In the genomic region with DNA sequence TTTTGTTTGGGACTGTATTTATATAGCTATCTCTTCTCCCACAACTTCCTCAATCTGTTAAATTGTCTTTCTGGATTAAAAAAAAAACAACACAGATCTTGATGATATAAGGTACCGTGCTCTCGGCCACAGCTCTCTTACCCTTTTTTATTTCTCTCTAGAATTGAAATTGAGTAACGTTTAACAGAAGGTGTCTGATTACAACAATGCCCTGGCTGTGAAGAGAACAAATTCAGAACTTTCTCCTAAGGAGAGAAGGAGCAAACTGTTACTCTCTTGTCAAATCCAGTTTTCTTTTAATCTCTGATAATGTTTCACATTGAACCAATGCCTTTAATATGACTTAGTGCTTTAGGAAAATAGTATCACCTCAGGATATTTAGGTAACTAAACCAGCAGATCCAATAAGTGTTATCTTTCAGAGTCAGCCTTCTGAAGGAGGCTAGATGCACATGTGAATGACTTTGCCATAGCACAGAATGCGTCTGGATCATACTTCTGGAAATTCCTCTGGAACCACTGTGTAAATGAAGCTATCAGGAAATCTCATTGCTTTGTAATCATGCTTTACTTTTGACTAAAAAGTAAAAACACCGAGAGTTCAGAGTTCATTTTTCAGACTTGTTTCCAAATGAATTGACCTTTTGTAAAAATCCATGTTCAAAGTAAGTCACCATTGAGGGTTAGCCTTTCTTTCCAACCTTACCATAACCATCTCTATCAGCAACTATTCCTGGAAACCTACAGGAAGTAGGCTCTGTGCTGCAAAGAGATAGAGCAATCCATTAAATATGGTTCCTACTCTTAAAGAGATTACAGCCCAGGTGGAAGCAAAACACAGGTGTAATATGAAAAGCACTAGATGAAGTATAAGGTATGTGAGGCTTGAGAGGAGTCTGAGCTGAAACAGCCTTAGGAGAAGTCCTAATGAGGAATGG, we compare ENCODE assay signal across 26 cellular contexts.
DNase-seq lines count a peak whose midpoint lies in the region; ATAC-seq, FAIRE-seq and TF ChIP-seq lines count a peak whose summit lies in the region.
"Had no signal": no experiment of that assay in that cellular context is flagged by ENCODE, and none has a peak within 500 bp of the region (broad histone marks: within the 10 kb centered on the region; RNA-seq: fewer than 3 reads in every experiment).

No MANE protein-coding gene starts in this region.

- in situ Hi-C loops in HepG2 (cut with HindIII; ENCODE audit: extremely low pct_ligation_motif_present, low pct_unique_long_range_greater_than_20kb) = no loop called here

- peak overlapping the region; percentile 74 for H2AFZ ChIP-seq in HepG2 (ENCODE audit: low read length)

- no peak overlapping the region for H3K4me3 ChIP-seq in breast epithelium
- H3K4me3 ChIP-seq in HepG2 (replicated peaks in 1 of 3; ENCODE audit: insufficient read depth in 1 of 3, low read depth in 2 of 3, low read length in 3 of 3) = peak overlapping the region in 2 of 3 experiments; percentile 46 to 63; a peak in 2 of 6 replicates
- H3K4me3 ChIP-seq: MG63, spleen, suprapubic skin, uterus had no signal

- H3K4me3 Mint-ChIP-seq in MCF 10A (ENCODE audit: unreplicated experiment) = no peak overlapping the region
- no peak overlapping the region for H3K4me3 Mint-ChIP-seq in WTC11
- H3K4me3 Mint-ChIP-seq: activated CD8-positive, alpha-beta memory T cell treated with anti-CD3 and anti-CD28 coated beads, Interleukin-2, amount 10 ng/mL, durations not matched to agents 7 days and 5 days; activated T-cell treated with anti-CD3 and anti-CD28 coated beads, Interleukin-2, amount 50 U/mL, for 72 hours; HFFc6; stimulated activated memory B cell treated with anti-CD40 and anti-IgM and Interleukin-4, amounts not matched to agents 10 μg/mL and 1 μg/mL and 100 μg/mL, for 72 hours had no signal

- BruUV-seq in MCF 10A (replicated peaks; lab: Mats Ljungman, UMichigan) = no TSS peak
- no TSS peak for BruUV-seq in HepG2 (replicated peaks; lab: Mats Ljungman, UMichigan)

- TF ChIP-seq POLR2A in breast epithelium (IDR thresholded peaks at IDR 0.05) (no peak), HepG2 (IDR thresholded peaks at IDR 0.05; ENCODE audit: insufficient read depth in 1 of 2, low read depth in 2 of 2, low read length in 2 of 2) (peak in 1 of 2 experiments; percentile 53; a peak in 1 of 4 replicates)

- no peaks in the 10 kb centered on the region for H3K79me2 ChIP-seq in HepG2 (ENCODE audit: insufficient read depth, low read length)

- peak overlapping the region; percentile 88 for H3K4me2 ChIP-seq in HepG2 (ENCODE audit: low read depth, low read length)

- H3K27me3 ChIP-seq in breast epithelium (no peaks in the 10 kb centered on the region), HepG2 (ENCODE audit: control insufficient read depth in 1 of 2, insufficient read depth in 2 of 2, low read length in 2 of 2) (no peaks in the 10 kb centered on the region)
- H3K27me3 ChIP-seq: suprapubic skin, uterus had no signal

- ATAC-seq in WTC11 = no peak
- ATAC-seq in HepG2 = peak; percentile 85
- ATAC-seq in HG02938 (IDR thresholded peaks at IDR 0.05; ENCODE audit: unreplicated experiment) = no peak
- ATAC-seq: activated CD8-positive, alpha-beta memory T cell treated with anti-CD3 and anti-CD28 coated beads, Interleukin-2, amount 10 ng/mL, durations not matched to agents 7 days and 5 days; activated T-cell treated with anti-CD3 and anti-CD28 coated beads, Interleukin-2, amount 50 U/mL, for 72 hours; stimulated activated memory B cell treated with anti-CD40 and anti-IgM and Interleukin-4, amounts not matched to agents 10 μg/mL and 1 μg/mL and 100 μg/mL, for 72 hours had no signal

- DNase-seq in MCF 10A (ENCODE audit: unreplicated experiment) (peak; percentile 6), breast epithelium (ENCODE audit: low spot score in 2 of 2) (no peak), WTC11 (ENCODE audit: low spot score) (no peak), HepG2 (ENCODE audit: low spot score) (peak; percentile 99), iPS-NIHi7 (ENCODE audit: extremely low spot score) (no peak)
- no peak for DNase-seq in activated CD4-positive, alpha-beta T cell treated with anti-CD3 and anti-CD28 coated beads for 4 hours
- DNase-seq in stimulated activated naive CD4-positive, alpha-beta T cell (lab: John Stamatoyannopoulos, UW) = no peak
- DNase-seq: activated CD4-positive, alpha-beta T cell treated with anti-CD3 and anti-CD28 coated beads, Interleukin-2, amount 50 U/mL, for 1 hour; activated CD8-positive, alpha-beta memory T cell treated with anti-CD3 and anti-CD28 coated beads, Interleukin-2, amount 10 ng/mL, durations not matched to agents 7 days and 5 days; activated naive CD4-positive, alpha-beta T cell treated with anti-CD3 and anti-CD28 coated beads, Interleukin-2, amount 50 U/mL, for 16 hours; activated T-cell treated with anti-CD3 and anti-CD28 coated beads, Interleukin-2, amount 50 U/mL, for 72 hours; anterior cingulate cortex; C1 segment of cervical spinal cord; central memory CD4-positive, alpha-beta T cell; dermis blood vessel endothelial cell; HFFc6; MG63; NCI-H1417 treated with DMSO at 0.1 percent for 48 hours; NCI-H2171; nucleus accumbens; spleen; stimulated activated CD4-positive, alpha-beta T cell treated with anti-CD3 and anti-CD28 coated beads, Interleukin-4, amount 100 ng/mL, for 1 hour; uterus had no signal

- no peak for TF ChIP-seq RAD21 in HepG2 (CRISPR knock-in tag; IDR thresholded peaks at IDR 0.05)

- H3K4me1 Mint-ChIP-seq in MCF 10A (ENCODE audit: insufficient read depth, unreplicated experiment) = peaks cover 6% of the 10 kb centered on the region
- peaks cover 8% of the 10 kb centered on the region for H3K4me1 Mint-ChIP-seq in WTC11
- H3K4me1 Mint-ChIP-seq: activated CD8-positive, alpha-beta memory T cell treated with anti-CD3 and anti-CD28 coated beads, Interleukin-2, amount 10 ng/mL, durations not matched to agents 7 days and 5 days; stimulated activated memory B cell treated with anti-CD40 and anti-IgM and Interleukin-4, amounts not matched to agents 10 μg/mL and 1 μg/mL and 100 μg/mL, for 72 hours had no signal

- H3K36me3 Mint-ChIP-seq in MCF 10A (ENCODE audit: insufficient read depth, unreplicated experiment) = no peaks in the 10 kb centered on the region
- H3K36me3 Mint-ChIP-seq in WTC11 = no peaks in the 10 kb centered on the region
- H3K36me3 Mint-ChIP-seq: activated CD8-positive, alpha-beta memory T cell treated with anti-CD3 and anti-CD28 coated beads, Interleukin-2, amount 10 ng/mL, durations not matched to agents 7 days and 5 days; stimulated activated memory B cell treated with anti-CD40 and anti-IgM and Interleukin-4, amounts not matched to agents 10 μg/mL and 1 μg/mL and 100 μg/mL, for 72 hours had no signal

- no peak overlapping the region for H3K27ac Mint-ChIP-seq in MCF 10A (ENCODE audit: low read depth, unreplicated experiment)
- H3K27ac Mint-ChIP-seq in WTC11 = no peak overlapping the region
- H3K27ac Mint-ChIP-seq: activated CD8-positive, alpha-beta memory T cell treated with anti-CD3 and anti-CD28 coated beads, Interleukin-2, amount 10 ng/mL, durations not matched to agents 7 days and 5 days; activated T-cell treated with anti-CD3 and anti-CD28 coated beads, Interleukin-2, amount 50 U/mL, for 72 hours; HFFc6; stimulated activated memory B cell treated with anti-CD40 and anti-IgM and Interleukin-4, amounts not matched to agents 10 μg/mL and 1 μg/mL and 100 μg/mL, for 72 hours had no signal

- H3K9me3 Mint-ChIP-seq in MCF 10A (ENCODE audit: unreplicated experiment) (no peaks in the 10 kb centered on the region), WTC11 (no peaks in the 10 kb centered on the region)
- H3K9me3 Mint-ChIP-seq: activated T-cell treated with anti-CD3 and anti-CD28 coated beads, Interleukin-2, amount 50 U/mL, for 72 hours; HFFc6 had no signal

- under 1% methylated on average over 5 of the region's 5 CpGs for WGBS in HepG2 (ENCODE audit: low lambda C conversion rate)

- H3K27ac ChIP-seq in breast epithelium (no peak overlapping the region), HepG2 (ENCODE audit: extremely low read length, insufficient read depth, low read length) (peak overlapping the region; percentile 88)
- H3K27ac ChIP-seq: spleen, suprapubic skin, uterus had no signal

- H3K27me3 Mint-ChIP-seq in MCF 10A (ENCODE audit: insufficient read depth, unreplicated experiment) = no peaks in the 10 kb centered on the region
- no peaks in the 10 kb centered on the region for H3K27me3 Mint-ChIP-seq in WTC11 (ENCODE audit: low read depth)

- TF ChIP-seq CTCF in MCF 10A (IDR thresholded peaks at IDR 0.05; ENCODE audit: unreplicated experiment) (no peak), breast epithelium (IDR thresholded peaks at IDR 0.05) (no peak), WTC11 (IDR thresholded peaks at IDR 0.05) (no peak), HepG2 (CRISPR knock-in tag; IDR thresholded peaks at IDR 0.05) (no peak)

- POLR2A ChIA-PET in MCF 10A (lab: Yijun Ruan, JAX) (interaction anchor here (0.5 to 0.6 kb wide), 2 partner anchors 397 to 1316 kb away, joined by 3 to 4 read pairs; no protein-coding TSS in a partner anchor), WTC11 (lab: Charles Lee) (no interaction called here), HepG2 (lab: Yijun Ruan, JAX) (interaction anchor here (0.8 to 2.9 kb wide), 6 partner anchors 9 to 705 kb away, joined by 3 to 33 read pairs (median 5); a partner anchor contains a TSS)

- H3K36me3 ChIP-seq in breast epithelium (no peaks in the 10 kb centered on the region), HepG2 (replicated peaks in 1 of 2; ENCODE audit: control insufficient read depth in 1 of 2, insufficient read depth in 2 of 2, low read length in 2 of 2) (no peaks in the 10 kb centered on the region)
- H3K36me3 ChIP-seq: MG63, spleen, suprapubic skin, uterus had no signal

- H3K4me1 ChIP-seq in breast epithelium (no peaks in the 10 kb centered on the region), HepG2 (ENCODE audit: insufficient read depth, low read length) (peaks cover 46% of the 10 kb centered on the region)
- H3K4me1 ChIP-seq: spleen, suprapubic skin, uterus had no signal

- CTCF ChIA-PET in MCF 10A (lab: Yijun Ruan, JAX) (no interaction called here), WTC11 (lab: Charles Lee) (no interaction called here), HepG2 (lab: Yijun Ruan, JAX; ENCODE audit: low intra/inter-chr PET ratio, low total read pairs) (interaction anchor here (0.7 kb wide), 1 partner anchor 358 kb away, joined by 4 read pairs; no protein-coding TSS in a partner anchor)

- no peaks in the 10 kb centered on the region for H4K20me1 ChIP-seq in HepG2 (ENCODE audit: insufficient read depth, low read length)

- peak overlapping the region; percentile 65 for H3K9ac ChIP-seq in HepG2 (ENCODE audit: insufficient read depth, low read depth, low read length)

- TF ChIP-seq EP300 in HepG2 (IDR thresholded peaks at IDR 0.05; ENCODE audit: low read depth in 2 of 2, low read length in 2 of 2) (peak; percentile 86 to 98; a peak in 3 of 4 replicates), HepG2 (CRISPR knock-in tag; IDR thresholded peaks at IDR 0.05; ENCODE audit: borderline replicate concordance) (peak; percentile 94)

- H3K9me3 ChIP-seq in breast epithelium = no peaks in the 10 kb centered on the region
- 0 out of 2 replicates have a peak, but pooled peaks cover 3% of the 10 kb centered on the region for H3K9me3 ChIP-seq in HepG2 (ENCODE audit: low read length)
- H3K9me3 ChIP-seq: MG63, spleen, suprapubic skin, uterus had no signal

- intact Hi-C loops in MCF 10A (cut with micrococcal nuclease) = no loop called here
- intact Hi-C loops in breast epithelium (cut with DNase I; ENCODE audit: low total_unique reads) = no loop called here
- intact Hi-C loops in HepG2 (cut with micrococcal nuclease; ENCODE audit: unreplicated experiment) = loop anchor here (1.0 to 5.0 kb wide), 3 partner anchors 17 to 138 kb away; no protein-coding TSS in a partner anchor

- FAIRE-seq in HepG2 (lab: Jason Lieb, UNC) = peak; percentile 81

Comparison
In these comparisons a context has a peak if more than half of its experiments do, and no peak if none do; other contexts are left out.
1. DNase-seq: peak in MCF 10A (single experiment) and HepG2 (single experiment); none in breast epithelium (0 of 2), WTC11 (single experiment), activated CD4-positive, alpha-beta T cell treated with anti-CD3 and anti-CD28 coated beads for 4 hours (0 of 2), stimulated activated naive CD4-positive, alpha-beta T cell (0 of 6) and iPS-NIHi7 (single experiment).
2. H3K4me3 ChIP-seq: peak in HepG2 (2 of 3); none in breast epithelium (0 of 3).